Comparison of ENCODE assay signal across 8 cellular contexts in the genomic region with DNA sequence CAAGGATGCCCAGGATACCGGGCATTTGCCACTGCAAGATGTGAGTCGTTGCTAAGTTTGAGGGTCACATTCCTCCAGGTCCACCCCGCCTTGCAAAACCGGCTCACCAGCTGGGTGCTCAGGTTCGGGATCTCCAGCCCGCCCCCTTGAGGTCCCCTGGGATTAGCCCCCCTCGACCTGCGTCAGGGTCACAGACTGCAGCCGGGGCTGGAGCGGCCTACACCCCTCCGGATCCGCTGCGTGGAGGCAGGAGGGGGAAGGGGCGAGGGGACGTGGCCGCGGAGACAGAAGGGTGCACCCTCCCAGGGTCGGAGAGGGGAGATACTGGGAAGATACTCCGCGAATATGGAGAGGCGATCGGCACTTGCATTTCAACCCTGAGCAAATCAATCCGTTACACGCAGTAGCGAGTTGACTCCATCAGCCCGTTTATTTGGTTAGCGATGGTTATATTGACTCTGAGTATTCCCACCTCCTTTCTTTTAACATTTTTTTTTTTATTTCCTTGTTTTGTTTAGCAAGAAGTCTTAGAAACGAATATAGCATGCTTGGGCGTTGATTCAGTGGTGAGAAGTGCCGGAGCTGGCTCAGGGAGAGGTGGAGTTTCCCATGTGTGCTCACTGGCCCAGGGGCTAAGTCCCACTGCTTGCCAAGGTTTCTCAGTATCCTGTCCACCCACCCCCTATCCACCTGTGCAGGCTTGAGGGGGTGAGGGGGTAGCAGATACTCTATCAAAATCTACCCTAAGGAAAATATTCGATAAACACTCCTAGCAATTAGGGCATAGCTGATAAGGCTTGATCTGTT.
DNase-seq lines count a peak whose midpoint lies in the region; ATAC-seq and TF ChIP-seq lines count a peak whose summit lies in the region.

No MANE protein-coding gene starts in this region.

- DNase-seq in GM12864 (ENCODE audit: low read depth), result no peak
- peak; percentile 33 to 78 for DNase-seq in NCI-H526 (lab: John Stamatoyannopoulos, UW)
- peak; percentile 40 for DNase-seq in activated naive CD4-positive, alpha-beta T cell treated with anti-CD3 and anti-CD28 coated beads, Interleukin-2, amount 50 U/mL, for 16 hours
- DNase-seq in globus pallidus (ENCODE audit: low spot score), result peak; percentile 65

- no peaks in the 10 kb centered on the region for H3K9me3 ChIP-seq in neuron (ENCODE audit: low read length)

- TF ChIP-seq CTCF in 22Rv1 (IDR thresholded peaks at IDR 0.05) (no peak), GM12864 (IDR thresholded peaks at IDR 0.05; ENCODE audit: low read depth, low read length, missing control alignments) (peak; percentile 22)

- peak overlapping the region; percentile 73 for H2AFZ ChIP-seq in neuron (ENCODE audit: low read depth, low read length)

- no peaks in the 10 kb centered on the region for H3K27me3 ChIP-seq in neuron (ENCODE audit: insufficient read depth, low read length)

- ATAC-seq in HG02870 (IDR thresholded peaks at IDR 0.05; ENCODE audit: unreplicated experiment), result peak; percentile 16
- ATAC-seq in HG02610 (IDR thresholded peaks at IDR 0.05; ENCODE audit: unreplicated experiment), result no peak

- H3K27ac ChIP-seq in 22Rv1, result peak overlapping the region; percentile 58; the same call in 1 of the 2 replicates

- H3K4me3 ChIP-seq in GM12864 (ENCODE audit: low read depth, low read length), result peak overlapping the region; percentile 94
- peak overlapping the region; percentile 82 for H3K4me3 ChIP-seq in neuron (ENCODE audit: low read length)

- peaks cover 10% of the 10 kb centered on the region for H3K4me1 ChIP-seq in neuron (ENCODE audit: insufficient read depth, low read length)

- H3K36me3 ChIP-seq in neuron (ENCODE audit: insufficient read depth, low read length), result no peaks in the 10 kb centered on the region
